10 cellular contexts compared by ENCODE assay signal in the genomic region with DNA sequence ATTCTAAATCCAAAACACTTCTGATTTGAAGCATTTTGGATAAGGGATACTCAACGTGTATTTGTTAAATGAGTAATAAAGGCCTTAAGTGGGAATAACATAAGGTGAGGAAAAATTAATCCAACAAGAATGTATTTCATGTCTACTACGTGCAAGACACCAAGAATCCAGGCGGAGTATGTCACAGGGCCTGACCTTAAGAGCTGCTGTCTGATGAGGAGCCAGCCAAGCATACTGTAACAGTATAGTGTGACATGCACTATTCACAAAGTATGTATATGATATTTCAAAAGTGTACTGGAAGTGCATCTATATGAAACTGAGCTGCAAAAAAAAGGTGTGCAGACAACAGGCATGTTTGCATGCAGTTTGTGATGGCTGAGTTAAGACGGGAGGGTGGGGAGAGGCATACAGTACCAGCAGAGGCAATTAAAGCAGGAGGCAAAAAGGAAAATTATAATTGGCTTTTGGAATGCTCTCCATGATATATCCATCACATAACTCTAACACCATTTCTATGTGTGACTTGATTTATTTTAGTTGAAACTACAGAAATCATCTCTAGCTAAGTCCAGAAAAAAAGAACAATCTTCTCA. TPM values are rescaled to one million over a fixed set of nuclear protein-coding genes. Genes with fewer than 3 reads are reported as not detected.
DNase-seq lines count a peak whose midpoint lies in the region; ATAC-seq, FAIRE-seq and TF ChIP-seq lines count a peak whose summit lies in the region.
"Had no signal": no experiment of that assay in that cellular context is flagged by ENCODE, and none has a peak within 500 bp of the region (broad histone marks: within the 10 kb centered on the region; RNA-seq: fewer than 3 reads in every experiment).

No MANE protein-coding gene starts in this region.

- FAIRE-seq in HTR-8/SVneo (lab: Jason Lieb, UNC), result peak; percentile 42

- H3K4me3 ChIP-seq in astrocyte of the spinal cord (ENCODE audit: low read depth, low read length) (no peak overlapping the region), right atrium auricular region (no peak overlapping the region), stomach (no peak overlapping the region)
- H3K4me3 ChIP-seq: Peyer's patch had no signal

- H3K9me3 ChIP-seq in right atrium auricular region (no peaks in the 10 kb centered on the region), stomach (no peaks in the 10 kb centered on the region)
- H3K9me3 ChIP-seq: Peyer's patch had no signal

- intact Hi-C loops in stomach (cut with DNase I; ENCODE audit: low total_unique reads), result no loop called here

- TF ChIP-seq CTCF in astrocyte of the spinal cord (IDR thresholded peaks at IDR 0.05; ENCODE audit: low read depth, low read length) (no peak), right atrium auricular region (IDR thresholded peaks at IDR 0.05) (no peak), stomach (IDR thresholded peaks at IDR 0.05) (no peak)

- WGBS in stomach, 5 donors, result 76 to 87% (median 86%) methylated on average over 4 of the region's 4 CpGs

- no peak for ATAC-seq in GM21360 (IDR thresholded peaks at IDR 0.05; ENCODE audit: unreplicated experiment)

- TF ChIP-seq EP300 in stomach (IDR thresholded peaks at IDR 0.05), result no peak

- in situ Hi-C loops in astrocyte of the spinal cord (cut with HindIII; ENCODE audit: low sequenced_read_pairs), result no loop called here

- H3K36me3 ChIP-seq in right atrium auricular region, result peaks cover 22% of the 10 kb centered on the region
- H3K36me3 ChIP-seq in stomach, result peaks cover 14 to 27% (median 25%) of the 10 kb centered on the region in 4 donors

- peaks cover 0 to 57% of the 10 kb centered on the region in 2 donors for H3K4me1 ChIP-seq in right atrium auricular region
- peaks cover 11 to 45% (median 25%) of the 10 kb centered on the region in 4 donors for H3K4me1 ChIP-seq in stomach

- H3K27ac ChIP-seq in right atrium auricular region, result peak overlapping the region; percentile 53 to 73
- peak overlapping the region in 4 of 5 donors; percentile 30 to 67 (median 42) for H3K27ac ChIP-seq in stomach

- no peak for TF ChIP-seq POLR2A in stomach (IDR thresholded peaks at IDR 0.05)

- no peaks in the 10 kb centered on the region for H3K27me3 ChIP-seq in right atrium auricular region
- H3K27me3 ChIP-seq in stomach, result no peaks in the 10 kb centered on the region
- H3K27me3 ChIP-seq: Peyer's patch had no signal

- no peak for DNase-seq in HTR-8/SVneo (ENCODE audit: insufficient read length, low spot score)
- peak; percentile 24 for DNase-seq in astrocyte of the spinal cord (ENCODE audit: low read depth, low spot score)
- no peak for DNase-seq in right atrium auricular region (ENCODE audit: low spot score)
- no peak for DNase-seq in stomach
- DNase-seq in COR-L47 (lab: John Stamatoyannopoulos, UW), result no peak
- DNase-seq in activated CD4-positive, alpha-beta T cell treated with anti-CD3 and anti-CD28 coated beads for 4 hours, result no peak
- DNase-seq: activated naive CD8-positive, alpha-beta T cell treated with anti-CD3 and anti-CD28 coated beads, Interleukin-2, amount 10 ng/mL, durations not matched to agents 7 days and 5 days; NCI-H187 treated with DMSO at 0.1 percent for 48 hours had no signal

RNA-seq across cellular contexts. Expression of a gene that starts 18.2 kb away (rescaled TPM):
- total RNA-seq in right atrium auricular region (10 to 100 TPM; 43.3 to 46.4 TPM), stomach (100 to 1,000 TPM in 2 of 5 donors, 10 to 100 TPM in 3; 27.4 to 145 (median 92.2) TPM)
- polyA plus RNA-seq in stomach, result 10 to 100 TPM; 18.7 to 20.7 (median 20.6) TPM

RNA-seq across cellular contexts. Expression of a gene that starts 27.4 kb away (rescaled TPM):
- total RNA-seq in right atrium auricular region, result under 1 TPM; 0.52 to 0.67 TPM
- total RNA-seq in stomach, result 100 to 1,000 TPM in 1 of 5 donors, 1 to 10 TPM in 1, under 1 TPM in 1, not detected in 2; under 0.01 to 155 (median 2.8) TPM
- under 1 TPM; 0.31 to 0.50 (median 0.46) TPM for polyA plus RNA-seq in stomach
